Comparison of ENCODE assay signal across 1 cellular context in genomic region chr2:221943078-221943810, GRCh38.
TF ChIP-seq lines count a peak whose summit lies in the region.

No MANE protein-coding gene starts in this region.

TF ChIP-seq in HepG2, 621 proteins besides CTCF, POLR2A, EP300 and RAD21 (continued from another document):
- no peak for TF ChIP-seq ATF5 (CRISPR knock-in tag; IDR thresholded peaks at IDR 0.05; ENCODE audit: low read depth)
TF ChIP-seq in HepG2: peak in this region for 0.
